8 cellular contexts compared by ENCODE assay signal in genomic region chr1:84573481-84573966, GRCh38. TPM values are rescaled to one million over a fixed set of nuclear protein-coding genes. Genes with fewer than 3 reads are reported as not detected.
DNase-seq lines count a peak whose midpoint lies in the region; ATAC-seq and TF ChIP-seq lines count a peak whose summit lies in the region.

No MANE protein-coding gene starts in this region.

- H3K18ac ChIP-seq in mesenchymal stem cell (ENCODE audit: low read depth in 1 of 2, low read length in 2 of 2), result peak overlapping the region; percentile 92 to 94

- H3K23ac ChIP-seq in mesenchymal stem cell (ENCODE audit: low read length in 2 of 2), result no peak overlapping the region

- no peak for TF ChIP-seq CTCF in MCF 10A (IDR thresholded peaks at IDR 0.05; ENCODE audit: unreplicated experiment)

- peak overlapping the region; percentile 69 to 79 for H3K4ac ChIP-seq in mesenchymal stem cell (ENCODE audit: low read depth in 1 of 2, low read length in 2 of 2)

- H4K91ac ChIP-seq in mesenchymal stem cell (ENCODE audit: low read length), result peak overlapping the region; percentile 99

- no peak for ATAC-seq in GM18909 (IDR thresholded peaks at IDR 0.05; ENCODE audit: poor library complexity, unreplicated experiment)

- no peak overlapping the region for H3K14ac ChIP-seq in mesenchymal stem cell (ENCODE audit: low read length in 2 of 2)

- no peak overlapping the region for H2BK5ac ChIP-seq in mesenchymal stem cell (ENCODE audit: low read depth, low read length, poor library complexity, severe bottlenecking)

- H3K27me3 ChIP-seq in HUES48 (ENCODE audit: control insufficient read depth, insufficient read depth, low read length) (peaks cover 7% of the 10 kb centered on the region), mesenchymal stem cell (ENCODE audit: control insufficient read depth in 1 of 2, insufficient read depth in 1 of 2, low read length in 2 of 2) (no peaks in the 10 kb centered on the region)

- peak; percentile 60 for DNase-seq in CD1c-positive myeloid dendritic cell (ENCODE audit: extremely low spot score)
- peak; percentile 22 for DNase-seq in MCF 10A (ENCODE audit: unreplicated experiment)
- DNase-seq in mesenchymal stem cell, result no peak
- DNase-seq in superior temporal gyrus (ENCODE audit: extremely low spot score), result no peak
- no peak for DNase-seq in GF-D8 (lab: John Stamatoyannopoulos, UW)
- no peak for DNase-seq in NOMO-1 treated with dmso at 0.1 percent for 144 hours (lab: John Stamatoyannopoulos, UW; ENCODE audit: unreplicated experiment)

- peak overlapping the region; percentile 99 for H3K27ac Mint-ChIP-seq in MCF 10A (ENCODE audit: low read depth, unreplicated experiment)

- H2AFZ ChIP-seq in mesenchymal stem cell (ENCODE audit: low read depth, low read length), result peak overlapping the region; percentile 33

- POLR2A ChIA-PET in MCF 10A (lab: Yijun Ruan, JAX), result interaction anchor here (0.7 to 5.4 kb wide), 28 partner anchors 9 to 418 kb away, joined by 3 to 104 read pairs (median 6); partner anchors contain the start of genes GNG5, RPF1, SPATA1 and SSX2IP

- H3K36me3 ChIP-seq in HUES48 (ENCODE audit: control insufficient read depth, insufficient read depth, low read length) (no peaks in the 10 kb centered on the region), mesenchymal stem cell (ENCODE audit: control insufficient read depth in 1 of 2, insufficient read depth in 2 of 2, low read depth in 1 of 2, low read length in 2 of 2) (peaks cover 0 to 27% of the 10 kb centered on the region in 2 experiments)

- peak overlapping the region; percentile 95 for H3K4me3 Mint-ChIP-seq in MCF 10A (ENCODE audit: unreplicated experiment)

- H2AK5ac ChIP-seq in mesenchymal stem cell (ENCODE audit: low read length, severe bottlenecking), result peak overlapping the region; percentile 70

- no peaks in the 10 kb centered on the region for H3K27me3 Mint-ChIP-seq in MCF 10A (ENCODE audit: insufficient read depth, unreplicated experiment)

- H2BK12ac ChIP-seq in mesenchymal stem cell (ENCODE audit: low read length in 2 of 2), result peak overlapping the region in 1 of 2 experiments; percentile 18

- H3K4me2 ChIP-seq in mesenchymal stem cell (ENCODE audit: low read length, poor library complexity, severe bottlenecking), result peak overlapping the region; percentile 60

- H3K27ac ChIP-seq in HUES48 (ENCODE audit: low read depth, low read length), result peak overlapping the region; percentile 97
- H3K27ac ChIP-seq in mesenchymal stem cell (ENCODE audit: low read length, poor library complexity, severe bottlenecking), result peak overlapping the region; percentile 91

- H3K4me1 ChIP-seq in HUES48 (ENCODE audit: control insufficient read depth, insufficient read depth, low read length), result peaks cover 30% of the 10 kb centered on the region
- H3K4me1 ChIP-seq in mesenchymal stem cell (ENCODE audit: control insufficient read depth, insufficient read depth, low read depth, low read length), result peaks cover 3% of the 10 kb centered on the region

- no peak overlapping the region for H2BK15ac ChIP-seq in mesenchymal stem cell (ENCODE audit: low read depth, poor library complexity, severe bottlenecking)

- BruUV-seq in MCF 10A (replicated peaks; lab: Mats Ljungman, UMichigan), result TSS peak; percentile 97

- peaks cover 36% of the 10 kb centered on the region for H3K4me1 Mint-ChIP-seq in MCF 10A (ENCODE audit: insufficient read depth, unreplicated experiment)

- H3K4me3 ChIP-seq in HUES48 (ENCODE audit: low read depth, low read length) (peak overlapping the region; percentile 65), mesenchymal stem cell (ENCODE audit: insufficient read depth in 1 of 2, low read depth in 1 of 2, low read length in 2 of 2) (peak overlapping the region; percentile 77 to 84)

- peak overlapping the region; percentile 69 for H2BK120ac ChIP-seq in mesenchymal stem cell (ENCODE audit: low read depth, low read length)

- intact Hi-C loops in MCF 10A (cut with micrococcal nuclease), result no loop called here

- WGBS in mesenchymal stem cell, result 23% methylated on average over 5 of the region's 5 CpGs

- peaks cover 15% of the 10 kb centered on the region for H3K79me1 ChIP-seq in mesenchymal stem cell (replicated peaks; ENCODE audit: low read length, poor library complexity, severe bottlenecking)

- CTCF ChIA-PET in MCF 10A (lab: Yijun Ruan, JAX), result interaction anchor here (0.6 to 3.4 kb wide), 17 partner anchors 13 to 420 kb away, joined by 3 to 11 read pairs (median 3); partner anchors contain the start of genes GNG5 and SPATA1

- peaks cover 25% of the 10 kb centered on the region for H3K36me3 Mint-ChIP-seq in MCF 10A (ENCODE audit: insufficient read depth, unreplicated experiment)

- no peaks in the 10 kb centered on the region for H3K9me3 ChIP-seq in HUES48 (ENCODE audit: control insufficient read depth, insufficient read depth, low read length)
- no peaks in the 10 kb centered on the region for H3K9me3 ChIP-seq in mesenchymal stem cell (ENCODE audit: control insufficient read depth, low read length)

- H3K9me3 Mint-ChIP-seq in MCF 10A (ENCODE audit: unreplicated experiment), result no peaks in the 10 kb centered on the region

- H4K8ac ChIP-seq in mesenchymal stem cell (ENCODE audit: low read length), result peak overlapping the region; percentile 78

- H3K9ac ChIP-seq in HUES48 (ENCODE audit: low read depth, low read length), result peak overlapping the region; percentile 74
- peak overlapping the region; percentile 96 for H3K9ac ChIP-seq in mesenchymal stem cell (ENCODE audit: low read length)

RNA-seq across cellular contexts. Expression of gene CTBS, which starts 0.7 kb away (rescaled TPM):
- total RNA-seq in MCF 10A (2022), result 14.0 and 20.9 TPM in 2 replicates
- polyA plus RNA-seq in mesenchymal stem cell (2013, experiment 1 of 2), result 22.5 TPM
- polyA plus RNA-seq in mesenchymal stem cell (2013, experiment 2 of 2), result 24.9 TPM

Comparison
In these comparisons a context has a peak if more than half of its experiments do, and no peak if none do; other contexts are left out.
1. DNase-seq: peak in CD1c-positive myeloid dendritic cell (single experiment) and MCF 10A (single experiment); none in mesenchymal stem cell (single experiment), superior temporal gyrus (single experiment), GF-D8 (single experiment) and NOMO-1 treated with dmso at 0.1 percent for 144 hours (single experiment).